ENCODE assay signal across 11 cellular contexts in genomic region chr19:37855098-37855497, GRCh38. TPM values are rescaled to one million over a fixed set of nuclear protein-coding genes. Genes with fewer than 3 reads are reported as not detected.
DNase-seq lines count a peak whose midpoint lies in the region; ATAC-seq and TF ChIP-seq lines count a peak whose summit lies in the region.
"Had no signal": no experiment of that assay in that cellular context is flagged by ENCODE, and none has a peak within 500 bp of the region (broad histone marks: within the 10 kb centered on the region; RNA-seq: fewer than 3 reads in every experiment).

No MANE protein-coding gene starts in this region.

- WGBS in testis, 2 donors: 5 to 7% methylated on average over 14 to 35 of the region's 35 CpGs
- WGBS in tibial nerve, 2 donors: 11 to 13% methylated on average over 13 to 16 of the region's 35 CpGs

- no peak for TF ChIP-seq POLR2A in testis (IDR thresholded peaks at IDR 0.05)
- TF ChIP-seq POLR2A in tibial nerve (IDR thresholded peaks at IDR 0.05): no peak

- no peaks in the 10 kb centered on the region for H3K27me3 ChIP-seq in testis
- H3K27me3 ChIP-seq in tibial nerve: no peaks in the 10 kb centered on the region
- H3K27me3 ChIP-seq: cardiac muscle cell had no signal

- H3K4me1 ChIP-seq in testis (no peaks in the 10 kb centered on the region), tibial nerve (no peaks in the 10 kb centered on the region)

- H3K4me3 Mint-ChIP-seq in T-helper 2 cell treated with Interferon-gamma antibody and Interleukin-4, amounts not matched to agents 5 μg/mL and 100 μg/mL, for 36 hours: no peak overlapping the region
- H3K4me3 Mint-ChIP-seq: stimulated activated naive CD8-positive, alpha-beta T cell treated with anti-CD3 and anti-CD28 coated beads, Interleukin-15, Interleukin-2, amounts not matched to agents 100 ng/mL and 50 ng/mL, for 24 hours had no signal

- in situ Hi-C loops in astrocyte of the spinal cord (cut with HindIII; ENCODE audit: low sequenced_read_pairs): no loop called here

- peaks cover 15% of the 10 kb centered on the region for H3K9me3 Mint-ChIP-seq in T-helper 2 cell treated with Interferon-gamma antibody and Interleukin-4, amounts not matched to agents 5 μg/mL and 100 μg/mL, for 36 hours
- H3K9me3 Mint-ChIP-seq: stimulated activated naive CD8-positive, alpha-beta T cell treated with anti-CD3 and anti-CD28 coated beads, Interleukin-15, Interleukin-2, amounts not matched to agents 100 ng/mL and 50 ng/mL, for 24 hours had no signal

- H3K27me3 Mint-ChIP-seq in T-helper 2 cell treated with Interferon-gamma antibody and Interleukin-4, amounts not matched to agents 5 μg/mL and 100 μg/mL, for 36 hours (ENCODE audit: low read depth): no peaks in the 10 kb centered on the region
- H3K27me3 Mint-ChIP-seq: stimulated activated naive CD8-positive, alpha-beta T cell treated with anti-CD3 and anti-CD28 coated beads, Interleukin-15, Interleukin-2, amounts not matched to agents 100 ng/mL and 50 ng/mL, for 24 hours had no signal

- H3K36me3 ChIP-seq in testis (ENCODE audit: low read depth, missing control alignments) (no peaks in the 10 kb centered on the region), tibial nerve (no peaks in the 10 kb centered on the region)
- H3K36me3 ChIP-seq: cardiac muscle cell had no signal

- TF ChIP-seq EP300 in tibial nerve (IDR thresholded peaks at IDR 0.05): no peak

- peak; percentile 14 for DNase-seq in activated T-cell treated with anti-CD3 and anti-CD28 coated beads for 24 hours (ENCODE audit: low read depth)
- no peak for DNase-seq in activated T-cell treated with anti-CD3 and anti-CD28 coated beads for 4 hours
- peak; percentile 36 for DNase-seq in astrocyte of the spinal cord (ENCODE audit: low read depth, low spot score)
- peak; percentile 3 for DNase-seq in kidney glomerular epithelial cell (lab: John Stamatoyannopoulos, UW)
- peak; percentile 87 for DNase-seq in testis
- no peak for DNase-seq in tibial nerve (ENCODE audit: low spot score in 2 of 2)
- DNase-seq in T-helper 2 cell treated with Interferon-gamma antibody and Interleukin-4, amounts not matched to agents 5 μg/mL and 100 μg/mL, for 36 hours (ENCODE audit: low spot score): no peak

- ATAC-seq in HG03280 (IDR thresholded peaks at IDR 0.05; ENCODE audit: unreplicated experiment): no peak

- intact Hi-C loops in testis (cut with DNase I; ENCODE audit: low total_unique reads): no loop called here

- TF ChIP-seq CTCF in astrocyte of the spinal cord (IDR thresholded peaks at IDR 0.05; ENCODE audit: low read depth, low read length) (no peak), testis (IDR thresholded peaks at IDR 0.05) (no peak), tibial nerve (IDR thresholded peaks at IDR 0.05) (no peak)

- H3K27ac Mint-ChIP-seq in T-helper 2 cell treated with Interferon-gamma antibody and Interleukin-4, amounts not matched to agents 5 μg/mL and 100 μg/mL, for 36 hours: no peak overlapping the region
- H3K27ac Mint-ChIP-seq: stimulated activated naive CD8-positive, alpha-beta T cell treated with anti-CD3 and anti-CD28 coated beads, Interleukin-15, Interleukin-2, amounts not matched to agents 100 ng/mL and 50 ng/mL, for 24 hours had no signal

- H3K36me3 Mint-ChIP-seq in T-helper 2 cell treated with Interferon-gamma antibody and Interleukin-4, amounts not matched to agents 5 μg/mL and 100 μg/mL, for 36 hours (ENCODE audit: low read depth): no peaks in the 10 kb centered on the region

- no peaks in the 10 kb centered on the region for H3K4me1 Mint-ChIP-seq in T-helper 2 cell treated with Interferon-gamma antibody and Interleukin-4, amounts not matched to agents 5 μg/mL and 100 μg/mL, for 36 hours (ENCODE audit: low read depth)

- H3K4me3 ChIP-seq in astrocyte of the spinal cord (ENCODE audit: low read depth, low read length) (no peak overlapping the region), testis (peak overlapping the region; percentile 38 to 56), tibial nerve (no peak overlapping the region)
- H3K4me3 ChIP-seq: cardiac muscle cell had no signal

- H3K27ac ChIP-seq in testis (no peak overlapping the region), tibial nerve (no peak overlapping the region)
- H3K27ac ChIP-seq: cardiac muscle cell had no signal

- H3K9me3 ChIP-seq in testis: no peaks in the 10 kb centered on the region
- H3K9me3 ChIP-seq in tibial nerve: peaks cover 0 to 26% (median 0%) of the 10 kb centered on the region in 4 donors

RNA-seq across cellular contexts. Expression of gene WDR87, which starts 51.3 kb away (rescaled TPM):
- 10 to 100 TPM; 12.1 to 15.3 TPM for total RNA-seq in testis
- polyA plus RNA-seq in testis (ENCODE audit: insufficient read depth, low read depth, low replicate concordance): 22.0 TPM
- not detected for total RNA-seq in tibial nerve
- total RNA-seq: cardiac muscle cell, myocyte had no signal
- polyA plus RNA-seq: cardiac muscle cell had no signal

RNA-seq across cellular contexts. Expression of gene SIPA1L3, which starts 51.9 kb away (rescaled TPM):
- total RNA-seq in testis: 10 to 100 TPM; 43.7 to 47.6 TPM
- 21.1 TPM for polyA plus RNA-seq in testis (ENCODE audit: insufficient read depth, low read depth, low replicate concordance)
- total RNA-seq in tibial nerve: 10 to 100 TPM in 3 of 4 donors, 1 to 10 TPM in 1; 8.3 to 43.9 (median 17.0) TPM

Comparison
In these comparisons a context has a peak if more than half of its experiments do, and no peak if none do; other contexts are left out.
1. DNase-seq: peak in activated T-cell treated with anti-CD3 and anti-CD28 coated beads for 24 hours (single experiment), astrocyte of the spinal cord (single experiment), kidney glomerular epithelial cell (single experiment) and testis (single experiment); none in activated T-cell treated with anti-CD3 and anti-CD28 coated beads for 4 hours (single experiment), tibial nerve (0 of 2) and T-helper 2 cell treated with Interferon-gamma antibody and Interleukin-4, amounts not matched to agents 5 μg/mL and 100 μg/mL, for 36 hours (single experiment).
2. H3K4me3 ChIP-seq: peak in testis (2 of 2); none in astrocyte of the spinal cord (single experiment) and tibial nerve (0 of 4).
3. RNA of gene WDR87, which starts 51.3 kb away (total RNA-seq): 12.1 to 15.3 TPM in testis; not detected in tibial nerve; every median in the first group is over 10 times any median in the second.